In genomic region chr2:102943251-102943650, GRCh38 we compare ENCODE assay signal across 19 cellular contexts.
A peak's percentile ranks its signal among the peaks of the same experiment; 100 is the strongest.
DNase-seq lines count a peak whose midpoint lies in the region; ATAC-seq, FAIRE-seq and TF ChIP-seq lines count a peak whose summit lies in the region.
"Had no signal": no experiment of that assay in that cellular context is flagged by ENCODE, and none has a peak within 500 bp of the region (broad histone marks: within the 10 kb centered on the region; RNA-seq: fewer than 3 reads in every experiment).

No MANE protein-coding gene starts in this region.

- H3K27me3 Mint-ChIP-seq in brain = no peaks in the 10 kb centered on the region
- no peaks in the 10 kb centered on the region for H3K27me3 Mint-ChIP-seq in CD14-positive monocyte (ENCODE audit: low read depth in 3 of 3)
- H3K27me3 Mint-ChIP-seq: CD4-positive, alpha-beta T cell; CD8-positive, alpha-beta memory T cell had no signal

- ATAC-seq in body of pancreas = no peak
- no peak for ATAC-seq in GM21526 (IDR thresholded peaks at IDR 0.05; ENCODE audit: low FRiP score, unreplicated experiment)
- ATAC-seq: GM12878, GM23338, HCT116 had no signal

- H3K27ac ChIP-seq in small intestine (ENCODE audit: low read depth in 1 of 2, low read length in 1 of 2) = no peak overlapping the region
- no peak overlapping the region for H3K27ac ChIP-seq in body of pancreas
- H3K27ac ChIP-seq: C4-2B had no signal

- no peak for TF ChIP-seq POLR2A in body of pancreas (IDR thresholded peaks at IDR 0.05)

- peaks cover 37% of the 10 kb centered on the region for H3K4me1 Mint-ChIP-seq in brain
- H3K4me1 Mint-ChIP-seq in CD14-positive monocyte = no peaks in the 10 kb centered on the region
- H3K4me1 Mint-ChIP-seq: CD8-positive, alpha-beta memory T cell; GM23338; H9 had no signal

- FAIRE-seq in frontal cortex (lab: Jason Lieb, UNC) (peak; percentile 66), small intestine (lab: Jason Lieb, UNC) (peak; percentile 30)
- FAIRE-seq: D721Med, GM12878, GM19239 had no signal

- H3K36me3 Mint-ChIP-seq in brain = no peaks in the 10 kb centered on the region
- no peaks in the 10 kb centered on the region for H3K36me3 Mint-ChIP-seq in CD14-positive monocyte
- H3K36me3 Mint-ChIP-seq: CD8-positive, alpha-beta memory T cell had no signal

- peak overlapping the region in 3 of 5 experiments; percentile 29 to 50 (median 41) for H3K27ac Mint-ChIP-seq in brain
- no peak overlapping the region for H3K27ac Mint-ChIP-seq in CD14-positive monocyte
- H3K27ac Mint-ChIP-seq: CD4-positive, alpha-beta T cell; CD8-positive, alpha-beta memory T cell; GM23338; H9 had no signal

- H3K9me3 Mint-ChIP-seq in brain = peaks cover 11 to 21% (median 13%) of the 10 kb centered on the region in 5 experiments
- H3K9me3 Mint-ChIP-seq in CD14-positive monocyte = peaks cover 0 to 8% (median 1%) of the 10 kb centered on the region in 7 donors
- H3K9me3 Mint-ChIP-seq: GM23338 had no signal

- TF ChIP-seq CTCF in brain (conservative IDR thresholded peaks at IDR 0.05) (no peak), CD14-positive monocyte (IDR thresholded peaks at IDR 0.05) (no peak), body of pancreas (IDR thresholded peaks at IDR 0.05) (no peak)

- no peaks in the 10 kb centered on the region for H3K9me3 ChIP-seq in small intestine (ENCODE audit: control insufficient read depth, low read depth)
- H3K9me3 ChIP-seq in body of pancreas = no peaks in the 10 kb centered on the region

- no peaks in the 10 kb centered on the region for H3K36me3 ChIP-seq in small intestine (ENCODE audit: control insufficient read depth in 2 of 2, insufficient read depth in 2 of 2, low read length in 2 of 2)
- H3K36me3 ChIP-seq in body of pancreas (replicated peaks in 1 of 2; ENCODE audit: insufficient read depth in 1 of 2, low read depth in 2 of 2) = no peaks in the 10 kb centered on the region

- DNase-seq in frontal cortex (ENCODE audit: low spot score in 2 of 2) (no peak), small intestine (no peak), CD14-positive monocyte (ENCODE audit: low spot score) (no peak), body of pancreas (no peak)
- DNase-seq: CD4-positive, alpha-beta T cell; CD8-positive, alpha-beta memory T cell; DMS 273 treated with DMSO at 0.1 percent for 48 hours; DMS79; EL; GDM1; H9 had no signal

- H3K4me1 ChIP-seq in small intestine (ENCODE audit: control insufficient read depth in 2 of 2, insufficient read depth in 1 of 2, low read depth in 1 of 2, low read length in 1 of 2) (no peaks in the 10 kb centered on the region), body of pancreas (no peaks in the 10 kb centered on the region)

- H3K27me3 ChIP-seq in small intestine (ENCODE audit: control insufficient read depth in 2 of 2, insufficient read depth in 2 of 2, low read length in 2 of 2) (no peaks in the 10 kb centered on the region), body of pancreas (no peaks in the 10 kb centered on the region)

- intact Hi-C loops in CD14-positive monocyte (cut with micrococcal nuclease) = no loop called here
- intact Hi-C loops in body of pancreas (cut with DNase I) = no loop called here

- WGBS in small intestine, 3 donors = 80 to 82% (median 82%) methylated on average over 2 of the region's 2 CpGs
- 78 to 83% methylated on average over 2 of the region's 2 CpGs for WGBS in body of pancreas, 2 donors

- H3K4me3 ChIP-seq in small intestine (ENCODE audit: low read depth in 1 of 2, low read length in 2 of 2) (no peak overlapping the region), body of pancreas (no peak overlapping the region)
- H3K4me3 ChIP-seq: GM12878, GM23338 had no signal

- H3K4me3 Mint-ChIP-seq in brain = no peak overlapping the region
- H3K4me3 Mint-ChIP-seq in CD14-positive monocyte = no peak overlapping the region
- H3K4me3 Mint-ChIP-seq: CD4-positive, alpha-beta T cell; CD8-positive, alpha-beta memory T cell; GM23338; H9 had no signal

Comparison
In these comparisons a context has a peak if more than half of its experiments do, and no peak if none do; other contexts are left out.
1. H3K27ac Mint-ChIP-seq: peak in brain (3 of 5); none in CD14-positive monocyte (0 of 7).